ENCODE assay signal across 1 cellular context in genomic region chr2:174750923-174751441, GRCh38.
TF ChIP-seq lines count a peak whose summit lies in the region.

No MANE protein-coding gene starts in this region.

TF ChIP-seq in H1, 55 proteins besides CTCF, POLR2A, EP300 and RAD21:
- TF ChIP-seq POU5F1 (IDR thresholded peaks at IDR 0.05; ENCODE audit: low read depth, low read length): no peak
- TF ChIP-seq RXRA (IDR thresholded peaks at IDR 0.05; ENCODE audit: insufficient read depth, low read depth, low read length): no peak
